24 cellular contexts compared by ENCODE assay signal in genomic region chr3:104514776-104515175, GRCh38.
"Had no signal": no experiment of that assay in that cellular context is flagged by ENCODE, and none has a peak within 500 bp of the region (broad histone marks: within the 10 kb centered on the region; RNA-seq: fewer than 3 reads in every experiment).

No MANE protein-coding gene starts in this region.

- H3K27me3 ChIP-seq: brain microvascular endothelial cell, neutrophil, right lobe of liver, suprapubic skin, tibial artery had no signal

- H3K36me3 Mint-ChIP-seq: natural killer cell had no signal

- DNase-seq: activated B cell treated with CpG ODN at 0.5 μM for 24 hours; activated CD4-positive, alpha-beta T cell treated with anti-CD3 and anti-CD28 coated beads, Interleukin-2, amount 50 U/mL, for 1 hour; activated CD8-positive, alpha-beta T cell treated with anti-CD3 and anti-CD28 coated beads for 36 hours; activated gamma-delta T cell treated with Interleukin-2 at 50 U/mL for 16 hours; activated naive CD4-positive, alpha-beta T cell treated with anti-CD3 and anti-CD28 coated beads, Interleukin-2, amount 50 U/mL, for 16 hours; activated T-cell treated with anti-CD3 and anti-CD28 coated beads, Interleukin-2, amount 50 U/mL, for 4 hours; amniotic stem cell; brain microvascular endothelial cell; dorsolateral prefrontal cortex; effector memory CD4-positive, alpha-beta T cell; left ventricle myocardium inferior; mesendoderm; natural killer cell; right lobe of liver; stimulated activated CD4-positive, alpha-beta T cell treated with anti-CD3 and anti-CD28 coated beads, Interleukin-2, amount 100 ng/mL, for 48 hours; T-helper 2 cell; tibial artery had no signal

- H3K4me1 Mint-ChIP-seq: natural killer cell had no signal

- ATAC-seq: activated CD8-positive, alpha-beta T cell treated with anti-CD3 and anti-CD28 coated beads for 36 hours; activated T-cell treated with anti-CD3 and anti-CD28 coated beads, Interleukin-2, amount 50 U/mL, for 4 hours; activated T-helper 17 cell treated with anti-CD3 and anti-CD28 coated beads, Interleukin-2, amount 50 U/mL, for 72 hours; natural killer cell; right lobe of liver had no signal

- H3K9me3 ChIP-seq: left ventricle myocardium inferior, neutrophil, right lobe of liver, suprapubic skin, tibial artery had no signal

- H3K4me1 ChIP-seq: left ventricle myocardium inferior, right lobe of liver, suprapubic skin had no signal

- H3K4me3 Mint-ChIP-seq: activated B cell treated with CpG ODN at 0.5 μM for 24 hours; activated CD8-positive, alpha-beta T cell treated with anti-CD3 and anti-CD28 coated beads for 36 hours; activated T-cell treated with anti-CD3 and anti-CD28 coated beads, Interleukin-2, amount 50 U/mL, for 4 hours; activated T-helper 17 cell treated with anti-CD3 and anti-CD28 coated beads, Interleukin-2, amount 50 U/mL, for 72 hours; natural killer cell had no signal

- H3K27me3 Mint-ChIP-seq: activated B cell treated with CpG ODN at 0.5 μM for 24 hours; activated CD8-positive, alpha-beta T cell treated with anti-CD3 and anti-CD28 coated beads for 36 hours had no signal

- H3K9me3 Mint-ChIP-seq: activated CD8-positive, alpha-beta T cell treated with anti-CD3 and anti-CD28 coated beads for 36 hours; activated T-helper 17 cell treated with anti-CD3 and anti-CD28 coated beads, Interleukin-2, amount 50 U/mL, for 72 hours had no signal

- H3K27ac ChIP-seq: brain microvascular endothelial cell, coronary artery, dorsolateral prefrontal cortex, left ventricle myocardium inferior, neutrophil, right lobe of liver, suprapubic skin, tibial artery had no signal

- H3K4me3 ChIP-seq: coronary artery, dorsolateral prefrontal cortex, left ventricle myocardium inferior, lung, right lobe of liver, suprapubic skin, tibial artery had no signal

- H3K36me3 ChIP-seq: brain microvascular endothelial cell, left ventricle myocardium inferior, neutrophil, right lobe of liver, suprapubic skin, tibial artery had no signal

- H3K27ac Mint-ChIP-seq: activated B cell treated with CpG ODN at 0.5 μM for 24 hours; activated CD8-positive, alpha-beta T cell treated with anti-CD3 and anti-CD28 coated beads for 36 hours; activated T-helper 17 cell treated with anti-CD3 and anti-CD28 coated beads, Interleukin-2, amount 50 U/mL, for 72 hours; natural killer cell had no signal

- FAIRE-seq: astrocyte, islet of Langerhans had no signal
